Comparison of ENCODE assay signal across 31 cellular contexts in genomic region chr12:98684199-98684598, GRCh38. TPM values are rescaled to one million over a fixed set of nuclear protein-coding genes. Genes with fewer than 3 reads are reported as not detected.
DNase-seq lines count a peak whose midpoint lies in the region; ATAC-seq and TF ChIP-seq lines count a peak whose summit lies in the region.
"Had no signal": no experiment of that assay in that cellular context is flagged by ENCODE, and none has a peak within 500 bp of the region (broad histone marks: within the 10 kb centered on the region; RNA-seq: fewer than 3 reads in every experiment).

No MANE protein-coding gene starts in this region.

- no peaks in the 10 kb centered on the region for H3K9me3 Mint-ChIP-seq in central memory CD8-positive, alpha-beta T cell
- H3K9me3 Mint-ChIP-seq: CD14-positive monocyte; CD4-positive, alpha-beta memory T cell; CD4-positive, alpha-beta T cell; CD4-positive, CD25-positive, alpha-beta regulatory T cell; CD8-positive, alpha-beta memory T cell; CD8-positive, alpha-beta T cell had no signal

- 57 to 71% (median 66%) methylated on average over 2 of the region's 2 CpGs for WGBS in ovary, 3 donors

- intact Hi-C loops in ovary (cut with DNase I), result no loop called here

- no peaks in the 10 kb centered on the region for H3K4me1 Mint-ChIP-seq in central memory CD8-positive, alpha-beta T cell
- H3K4me1 Mint-ChIP-seq: B cell, CD14-positive monocyte had no signal

- H3K27ac Mint-ChIP-seq in central memory CD8-positive, alpha-beta T cell (ENCODE audit: low read depth), result peak overlapping the region; percentile 4
- H3K27ac Mint-ChIP-seq: B cell; CD4-positive, alpha-beta T cell; CD8-positive, alpha-beta T cell had no signal

- no peak for TF ChIP-seq POLR2A in ovary (IDR thresholded peaks at IDR 0.05)

- no peak for ATAC-seq in central memory CD8-positive, alpha-beta T cell (replicated peaks; ENCODE audit: extremely low read depth, poor library complexity, severe bottlenecking)
- ATAC-seq: A549; CD8-positive, alpha-beta T cell had no signal

- H3K4me1 ChIP-seq in HEK293 (ENCODE audit: control insufficient read depth, insufficient read depth, low read length), result no peaks in the 10 kb centered on the region
- H3K4me1 ChIP-seq in ovary (ENCODE audit: insufficient read depth), result no peaks in the 10 kb centered on the region
- H3K4me1 ChIP-seq: A549; BE2C; BLaER1; BLaER1 treated with 17β-estradiol and CSF1 and Interleukin-3, amounts not matched to agents 10 nM and 100 nM; Caco-2 had no signal

- H3K36me3 ChIP-seq in HEK293 (ENCODE audit: control insufficient read depth in 2 of 2, insufficient read depth in 1 of 2, low read length in 2 of 2) (peaks cover 49 to 76% of the 10 kb centered on the region in 2 experiments), ovary (no peaks in the 10 kb centered on the region)

- H3K36me3 Mint-ChIP-seq in central memory CD8-positive, alpha-beta T cell (ENCODE audit: insufficient read depth), result peaks cover 45% of the 10 kb centered on the region

- no peak for TF ChIP-seq EP300 in ovary (IDR thresholded peaks at IDR 0.05)

- CTCF ChIA-PET in HEK293 (lab: Yijun Ruan, JAX), result interaction anchor here (1.2 kb wide), 1 partner anchor 30 kb away, joined by 3 read pairs; no protein-coding TSS in a partner anchor

- H3K27ac ChIP-seq in HEK293 (ENCODE audit: extremely low read depth, low read depth, low read length) (no peak overlapping the region), ovary (no peak overlapping the region)
- H3K27ac ChIP-seq: 22Rv1; A549; BLaER1; BLaER1 treated with 17β-estradiol and CSF1 and Interleukin-3, amounts not matched to agents 10 nM and 100 nM; C4-2B had no signal

- no peaks in the 10 kb centered on the region for H3K27me3 ChIP-seq in ovary
- H3K27me3 ChIP-seq: BE2C; BLaER1; BLaER1 treated with 17β-estradiol and CSF1 and Interleukin-3, amounts not matched to agents 10 nM and 100 nM had no signal

- no peaks in the 10 kb centered on the region for H3K27me3 Mint-ChIP-seq in central memory CD8-positive, alpha-beta T cell
- H3K27me3 Mint-ChIP-seq: B cell; CD4-positive, alpha-beta memory T cell; CD4-positive, alpha-beta T cell; CD4-positive, CD25-positive, alpha-beta regulatory T cell; CD8-positive, alpha-beta memory T cell had no signal

- POLR2A ChIA-PET in HEK293 (lab: Yijun Ruan, JAX), result no interaction called here

- no peak for DNase-seq in central memory CD8-positive, alpha-beta T cell (ENCODE audit: low spot score in 2 of 2)
- no peak for DNase-seq in SKM-1 (lab: John Stamatoyannopoulos, UW; ENCODE audit: unreplicated experiment)
- DNase-seq in ovary, result no peak
- DNase-seq: 8988T; ACHN; AML-193; BE2C; C1 segment of cervical spinal cord; Caco-2; Calu3; CD4-positive, alpha-beta memory T cell; CD4-positive, alpha-beta T cell; CD4-positive, CD25-positive, alpha-beta regulatory T cell; CD8-positive, alpha-beta memory T cell; CD8-positive, alpha-beta T cell; COR-L47; DMS 273 treated with DMSO at 0.1 percent for 48 hours; DMS153; DMS53; DMS79; DMS79 treated with DMSO at 0.1 percent for 48 hours; DND-41; EL had no signal

- H3K4me3 ChIP-seq in HEK293 (ENCODE audit: low read depth, low read length) (no peak overlapping the region), ovary (no peak overlapping the region)
- H3K4me3 ChIP-seq: A549; BLaER1; BLaER1 treated with 17β-estradiol and CSF1 and Interleukin-3, amounts not matched to agents 10 nM and 100 nM had no signal

- no peak overlapping the region for H3K4me3 Mint-ChIP-seq in central memory CD8-positive, alpha-beta T cell
- H3K4me3 Mint-ChIP-seq: B cell; CD14-positive monocyte; CD4-positive, alpha-beta memory T cell; CD4-positive, alpha-beta T cell; CD4-positive, CD25-positive, alpha-beta regulatory T cell; CD8-positive, alpha-beta memory T cell; CD8-positive, alpha-beta T cell had no signal

- TF ChIP-seq CTCF in HEK293 (tag by site-specific recombination; IDR thresholded peaks at IDR 0.05), result no peak
- TF ChIP-seq CTCF in ovary (IDR thresholded peaks at IDR 0.05), result no peak

- H3K9me3 ChIP-seq in HEK293 (ENCODE audit: control insufficient read depth, insufficient read depth, low read depth, low read length), result no peaks in the 10 kb centered on the region
- no peaks in the 10 kb centered on the region for H3K9me3 ChIP-seq in ovary
- H3K9me3 ChIP-seq: A549; BE2C; BLaER1; BLaER1 treated with 17β-estradiol and CSF1 and Interleukin-3, amounts not matched to agents 10 nM and 100 nM; Caco-2 had no signal

TF ChIP-seq in HEK293, 187 proteins besides CTCF, POLR2A, EP300 and RAD21:
- TF ChIP-seq HOXD13 (CRISPR knock-in tag; IDR thresholded peaks at IDR 0.05; ENCODE audit: borderline replicate concordance) (no peak), PRDM1 (tag by site-specific recombination; IDR thresholded peaks at IDR 0.05) (peak; percentile 95)

RNA-seq across cellular contexts. Expression of gene APAF1, which starts 39.1 kb away (rescaled TPM):
- 10 to 100 TPM in 6 of 7 donors, 1 to 10 TPM in 1; 9.4 to 17.1 (median 11.9) TPM for total RNA-seq in ovary
- 10 to 100 TPM in 1 of 2 donors, 1 to 10 TPM in 1; 9.4 to 16.0 TPM for polyA plus RNA-seq in ovary

RNA-seq across cellular contexts. Expression of gene IKBIP, which starts 39.6 kb away (rescaled TPM):
- total RNA-seq in ovary, result 10 to 100 TPM in 2 of 7 donors, 1 to 10 TPM in 5; 6.8 to 12.4 (median 9.5) TPM
- polyA plus RNA-seq in ovary, result 10 to 100 TPM; 10.0 to 10.7 TPM
